11 cellular contexts compared by ENCODE assay signal in the genomic region with DNA sequence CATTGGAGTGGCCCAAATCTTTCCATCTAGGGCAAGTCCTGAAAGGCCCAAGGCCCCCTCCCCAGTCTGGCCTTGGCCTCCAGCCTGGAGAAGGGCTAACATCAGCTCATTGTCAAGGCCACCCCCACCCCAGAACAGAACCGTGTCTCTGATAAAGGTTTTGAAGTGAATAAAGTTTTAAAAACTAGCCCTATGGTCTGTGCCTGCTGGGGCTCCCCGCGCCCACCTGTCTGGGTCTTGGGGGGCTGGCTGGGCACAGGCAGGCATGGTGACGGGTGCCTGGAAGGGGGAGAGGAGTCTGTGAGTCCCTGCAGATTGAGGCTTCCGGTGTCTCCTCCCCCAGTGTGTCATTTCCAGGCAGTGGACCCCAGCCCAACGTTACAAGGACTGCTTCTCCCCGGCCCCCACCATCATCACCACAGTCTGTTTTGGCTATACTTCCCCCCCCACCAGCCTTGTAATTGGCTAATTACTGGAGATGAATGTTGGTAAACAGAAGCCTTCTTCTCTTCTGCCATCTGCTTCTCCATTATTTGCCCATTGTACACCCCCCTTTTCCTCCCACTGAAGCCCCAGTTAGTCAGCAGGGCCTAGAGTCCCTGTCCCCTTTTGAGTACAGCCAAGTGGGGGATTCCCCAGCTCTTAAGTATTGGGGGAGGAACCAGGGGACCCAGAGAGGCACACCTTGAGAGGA. TPM values are rescaled to one million over a fixed set of nuclear protein-coding genes. Genes with fewer than 3 reads are reported as not detected.
DNase-seq lines count a peak whose midpoint lies in the region; ATAC-seq and TF ChIP-seq lines count a peak whose summit lies in the region.
"Had no signal": no experiment of that assay in that cellular context is flagged by ENCODE, and none has a peak within 500 bp of the region (broad histone marks: within the 10 kb centered on the region; RNA-seq: fewer than 3 reads in every experiment).

No MANE protein-coding gene starts in this region.

- H3K27me3 ChIP-seq in heart right ventricle (no peaks in the 10 kb centered on the region), SU-DHL-6 (ENCODE audit: low read length) (no peaks in the 10 kb centered on the region), liver (ENCODE audit: control insufficient read depth in 4 of 4, insufficient read depth in 4 of 4, low read length in 3 of 4) (no peaks in the 10 kb centered on the region), transverse colon (no peaks in the 10 kb centered on the region), SJCRH30 (no peaks in the 10 kb centered on the region)

- H3K79me2 ChIP-seq in SU-DHL-6 (ENCODE audit: insufficient read depth, low read length), result peaks cover 25% of the 10 kb centered on the region

- no peaks in the 10 kb centered on the region for H3K9me3 Mint-ChIP-seq in naive thymus-derived CD8-positive, alpha-beta T cell
- H3K9me3 Mint-ChIP-seq: activated naive CD4-positive, alpha-beta T cell treated with anti-CD3 and anti-CD28 coated beads, Interleukin-2, amount 10 ng/mL, durations not matched to agents 7 days and 5 days; CD8-positive, alpha-beta T cell had no signal

- H3F3A ChIP-seq in SU-DHL-6 (ENCODE audit: insufficient read depth), result peaks cover 43% of the 10 kb centered on the region

- WGBS in heart right ventricle, 2 donors, result 42 to 51% methylated on average over 7 of the region's 7 CpGs
- 75% methylated on average over 7 of the region's 7 CpGs for WGBS in liver
- 17 to 61% methylated on average over 1 to 7 of the region's 7 CpGs for WGBS in transverse colon (ENCODE audit: low coverage in 1 of 2), 2 donors

- H3K4me3 Mint-ChIP-seq in naive thymus-derived CD8-positive, alpha-beta T cell, result peak overlapping the region in 1 of 10 donors; percentile 45
- H3K4me3 Mint-ChIP-seq: activated naive CD4-positive, alpha-beta T cell treated with anti-CD3 and anti-CD28 coated beads, Interleukin-2, amount 10 ng/mL, durations not matched to agents 7 days and 5 days had no signal

- POLR2A ChIA-PET in naive thymus-derived CD8-positive, alpha-beta T cell (lab: Charles Lee), result interaction anchor here (0.6 to 3.6 kb wide), 6 partner anchors 7 to 141 kb away, joined by 3 to 17 read pairs (median 4); partner anchors contain the start of genes CALR, GCDH and RAD23A

- intact Hi-C loops in heart right ventricle (cut with DNase I) (no loop called here), cardiac septum (cut with DNase I) (no loop called here), transverse colon (cut with DNase I; ENCODE audit: low total_unique reads) (no loop called here)

- H3K4me3 ChIP-seq in heart right ventricle, result no peak overlapping the region
- no peak overlapping the region for H3K4me3 ChIP-seq in SU-DHL-6 (ENCODE audit: insufficient read depth, low read length, poor library complexity, severe bottlenecking)
- no peak overlapping the region for H3K4me3 ChIP-seq in liver (ENCODE audit: low read depth in 1 of 3, low read length in 3 of 3)
- no peak overlapping the region for H3K4me3 ChIP-seq in transverse colon
- H3K4me3 ChIP-seq in SJCRH30, result no peak overlapping the region

- no peaks in the 10 kb centered on the region for H3K9me2 ChIP-seq in SU-DHL-6 (replicated peaks; ENCODE audit: insufficient read depth, low read length)

- H3K4me1 ChIP-seq in heart right ventricle (peaks cover 19 to 68% (median 48%) of the 10 kb centered on the region in 9 donors), liver (ENCODE audit: control insufficient read depth in 4 of 4, insufficient read depth in 4 of 4, low read length in 3 of 4) (peaks cover 5 to 18% (median 14%) of the 10 kb centered on the region in 4 donors), transverse colon (peaks cover 0 to 48% (median 30%) of the 10 kb centered on the region in 4 donors), SJCRH30 (peaks cover 35% of the 10 kb centered on the region)

- H4K20me1 ChIP-seq in SU-DHL-6 (ENCODE audit: low read depth, low read length), result no peaks in the 10 kb centered on the region; the same call in 1 of the 2 replicates

- H3K27ac Mint-ChIP-seq in naive thymus-derived CD8-positive, alpha-beta T cell, result peak overlapping the region in 3 of 10 donors; percentile 31 to 80 (median 46)

- peaks cover 0 to 60% (median 10%) of the 10 kb centered on the region in 3 donors for H3K36me3 Mint-ChIP-seq in naive thymus-derived CD8-positive, alpha-beta T cell

- no peak for TF ChIP-seq RAD21 in liver (IDR thresholded peaks at IDR 0.05)

- ATAC-seq in heart right ventricle, result peak in 2 of 8 donors; percentile 1 to 2
- no peak for ATAC-seq in naive thymus-derived CD8-positive, alpha-beta T cell
- ATAC-seq: CD8-positive, alpha-beta T cell had no signal

- H2AFZ ChIP-seq in SU-DHL-6 (ENCODE audit: low read depth, low read length, severe bottlenecking), result no peak overlapping the region

- H3K27ac ChIP-seq in heart right ventricle, result peak overlapping the region in 8 of 10 donors; percentile 18 to 91 (median 64)
- H3K27ac ChIP-seq in SU-DHL-6 (ENCODE audit: low read depth, low read length), result peak overlapping the region; percentile 56
- H3K27ac ChIP-seq in liver (ENCODE audit: low read depth in 1 of 2, low read length in 2 of 2), result peak overlapping the region; percentile 20 to 43
- peak overlapping the region in 3 of 4 donors; percentile 56 to 88 (median 62) for H3K27ac ChIP-seq in transverse colon
- H3K27ac ChIP-seq in SJCRH30, result no peak overlapping the region

- no peaks in the 10 kb centered on the region for H3K27me3 Mint-ChIP-seq in naive thymus-derived CD8-positive, alpha-beta T cell
- H3K27me3 Mint-ChIP-seq: activated naive CD4-positive, alpha-beta T cell treated with anti-CD3 and anti-CD28 coated beads, Interleukin-2, amount 10 ng/mL, durations not matched to agents 7 days and 5 days had no signal

- DNase-seq in heart right ventricle (no peak), cardiac septum (ENCODE audit: low spot score) (no peak), transverse colon (no peak), SJCRH30 (no peak), HK-2 (ENCODE audit: unreplicated experiment) (no peak)
- DNase-seq in naive thymus-derived CD8-positive, alpha-beta T cell, result no peak
- DNase-seq: activated naive CD4-positive, alpha-beta T cell treated with anti-CD3 and anti-CD28 coated beads, Interleukin-2, amount 10 ng/mL, durations not matched to agents 7 days and 5 days; CD8-positive, alpha-beta T cell had no signal

- TF ChIP-seq EP300 in transverse colon (IDR thresholded peaks at IDR 0.05; ENCODE audit: low read depth), result no peak

- H3K9ac ChIP-seq in SU-DHL-6 (ENCODE audit: low read length) (0 out of 2 replicates have a peak overlapping the region, but pooled peaks have one; percentile 10), liver (ENCODE audit: low read depth in 1 of 2, low read length in 2 of 2) (no peak overlapping the region)

- TF ChIP-seq CTCF in heart right ventricle (IDR thresholded peaks at IDR 0.05) (no peak), SU-DHL-6 (IDR thresholded peaks at IDR 0.05; ENCODE audit: insufficient read depth, low read length, poor library complexity, severe bottlenecking) (no peak), liver (IDR thresholded peaks at IDR 0.05; ENCODE audit: low read depth, low read length, missing input control) (no peak), transverse colon (IDR thresholded peaks at IDR 0.05) (no peak)

- H3K4me2 ChIP-seq in SU-DHL-6 (ENCODE audit: low read depth, low read length, poor library complexity, severe bottlenecking), result peak overlapping the region; percentile 69

- no peaks in the 10 kb centered on the region for H3K9me3 ChIP-seq in heart right ventricle
- no peaks in the 10 kb centered on the region for H3K9me3 ChIP-seq in SU-DHL-6 (ENCODE audit: insufficient read depth, low read length)
- no peaks in the 10 kb centered on the region for H3K9me3 ChIP-seq in liver (ENCODE audit: control insufficient read depth in 4 of 4, low read length in 3 of 4)
- no peaks in the 10 kb centered on the region for H3K9me3 ChIP-seq in transverse colon
- H3K9me3 ChIP-seq in SJCRH30 (replicated peaks), result no peaks in the 10 kb centered on the region

- H3K36me3 ChIP-seq in heart right ventricle (peaks cover under 1 to 68% (median 45%) of the 10 kb centered on the region in 9 donors), SU-DHL-6 (ENCODE audit: low read length) (0 out of 2 replicates have a peak, but pooled peaks cover 7% of the 10 kb centered on the region), liver (ENCODE audit: control insufficient read depth in 4 of 4, insufficient read depth in 3 of 4, low read depth in 1 of 4, low read length in 3 of 4) (peaks cover 15 to 38% (median 20%) of the 10 kb centered on the region in 4 donors), transverse colon (peaks cover 0 to 25% (median 10%) of the 10 kb centered on the region in 4 donors), SJCRH30 (peaks cover 57% of the 10 kb centered on the region)

- TF ChIP-seq POLR2A in transverse colon (IDR thresholded peaks at IDR 0.05), result no peak

- H3K4me1 Mint-ChIP-seq in naive thymus-derived CD8-positive, alpha-beta T cell, result peaks cover 18 to 36% (median 27%) of the 10 kb centered on the region in 4 donors

- in situ Hi-C loops in transverse colon (cut with MboI; ENCODE audit: low pct_ligation_motif_present in 1 of 4, low pct_unique_long_range_greater_than_20kb in 1 of 4, low sequenced_read_pairs in 3 of 4), result loop anchor here in 1 of 4 donors (25.0 kb wide), 1 partner anchor 309 kb away; no protein-coding TSS in a partner anchor

RNA-seq across cellular contexts. Expression of gene GADD45GIP1, which starts 3.4 kb away (rescaled TPM):
- total RNA-seq in heart right ventricle (10 to 100 TPM; 18.4 to 33.9 (median 20.9) TPM), cardiac septum (23.5 TPM), liver (10 to 100 TPM in 1 of 2 donors, 1 to 10 TPM in 1; 8.4 to 22.1 TPM), transverse colon (10 to 100 TPM; 28.6 to 55.0 (median 33.6) TPM)
- polyA plus RNA-seq in heart right ventricle (100 to 1,000 TPM; 120 to 237 TPM), liver (10 to 100 TPM; 23.6 to 54.2 TPM)
- total RNA-seq in SJCRH30 (2014; rRNA removed; shearing (Covaris generic)), result 59.9 and 71.5 TPM in 2 replicates
- 10 to 100 TPM; 17.3 to 17.8 TPM for total RNA-seq in naive thymus-derived CD8-positive, alpha-beta T cell
- polyA plus RNA-seq in naive thymus-derived CD8-positive, alpha-beta T cell, result 10 to 100 TPM; 59.4 to 65.1 (median 64.7) TPM

RNA-seq across cellular contexts. Expression of gene RAD23A, which starts 7.9 kb away (rescaled TPM):
- total RNA-seq in heart right ventricle (100 to 1,000 TPM; 138 to 201 (median 148) TPM), cardiac septum (143 TPM), liver (100 to 1,000 TPM in 1 of 2 donors, 10 to 100 TPM in 1; 42.9 to 112 TPM), transverse colon (10 to 100 TPM; 57.9 to 87.9 (median 75.9) TPM)
- polyA plus RNA-seq in heart right ventricle (100 to 1,000 TPM; 187 to 289 TPM), liver (10 to 100 TPM; 45.0 to 88.6 TPM)
- total RNA-seq in SJCRH30 (2014; rRNA removed; shearing (Covaris generic)), result 129 and 131 TPM in 2 replicates
- total RNA-seq in naive thymus-derived CD8-positive, alpha-beta T cell, result 100 to 1,000 TPM; 117 to 125 TPM
- 100 to 1,000 TPM in 2 of 3 donors, 10 to 100 TPM in 1; 78.0 to 114 (median 102) TPM for polyA plus RNA-seq in naive thymus-derived CD8-positive, alpha-beta T cell

RNA-seq across cellular contexts. Expression of gene CALR, which starts 15.2 kb away (rescaled TPM):
- total RNA-seq in heart right ventricle, result 100 to 1,000 TPM; 265 to 683 (median 348) TPM
- polyA plus RNA-seq in heart right ventricle, result 100 to 1,000 TPM; 197 to 830 TPM
- 412 TPM for total RNA-seq in cardiac septum
- total RNA-seq in liver, result 1,000 to 10,000 TPM in 1 of 2 donors, 100 to 1,000 TPM in 1; 618 to 1,316 TPM
- polyA plus RNA-seq in liver, result 1,000 to 10,000 TPM in 1 of 2 donors, 100 to 1,000 TPM in 1; 913 to 1,228 TPM
- total RNA-seq in transverse colon, result 100 to 1,000 TPM; 181 to 444 (median 317) TPM
- 940 and 960 TPM in 2 replicates for total RNA-seq in SJCRH30 (2014; rRNA removed; shearing (Covaris generic))
- total RNA-seq in naive thymus-derived CD8-positive, alpha-beta T cell, result 100 to 1,000 TPM; 448 to 463 TPM
- polyA plus RNA-seq in naive thymus-derived CD8-positive, alpha-beta T cell, result 100 to 1,000 TPM; 135 to 190 (median 165) TPM

RNA-seq across cellular contexts. Expression of gene DAND5, which starts 15.8 kb away (rescaled TPM):
- total RNA-seq in heart right ventricle (10 to 100 TPM in 5 of 10 donors, 1 to 10 TPM in 5; 7.3 to 14.4 (median 10.1) TPM), cardiac septum (11.4 TPM), liver (under 1 TPM in 1 of 2 donors, not detected in 1; 0.23 TPM), transverse colon (under 1 TPM in 2 of 4 donors, not detected in 2; 0.27 to 0.32 TPM)
- polyA plus RNA-seq in heart right ventricle (1 to 10 TPM in 1 of 2 donors, under 1 TPM in 1; 0.71 to 4.2 TPM), liver (not detected)
- total RNA-seq in SJCRH30 (2014; rRNA removed; shearing (Covaris generic)), result not detected in 2 replicates
- total RNA-seq in naive thymus-derived CD8-positive, alpha-beta T cell, result not detected
- not detected for polyA plus RNA-seq in naive thymus-derived CD8-positive, alpha-beta T cell
- total RNA-seq: CD8-positive, alpha-beta T cell had no signal
- polyA plus RNA-seq: neural cell had no signal

RNA-seq across cellular contexts. Expression of gene FARSA, which starts 20.1 kb away (rescaled TPM):
- 10 to 100 TPM; 31.0 to 53.0 (median 38.5) TPM for total RNA-seq in heart right ventricle
- 10 to 100 TPM; 23.2 to 81.4 TPM for polyA plus RNA-seq in heart right ventricle
- 36.3 TPM for total RNA-seq in cardiac septum
- 10 to 100 TPM; 29.8 to 34.0 TPM for total RNA-seq in liver
- 10 to 100 TPM; 34.7 to 50.1 TPM for polyA plus RNA-seq in liver
- 10 to 100 TPM; 18.0 to 40.8 (median 32.6) TPM for total RNA-seq in transverse colon
- total RNA-seq in SJCRH30 (2014; rRNA removed; shearing (Covaris generic)), result 65.8 and 77.3 TPM in 2 replicates
- 10 to 100 TPM; 54.6 to 60.5 TPM for total RNA-seq in naive thymus-derived CD8-positive, alpha-beta T cell
- 10 to 100 TPM; 49.8 to 87.7 (median 63.6) TPM for polyA plus RNA-seq in naive thymus-derived CD8-positive, alpha-beta T cell
